1 cellular context compared by ENCODE assay signal in genomic region chr11:68025047-68025446, GRCh38.
TF ChIP-seq lines count a peak whose summit lies in the region.

No MANE protein-coding gene starts in this region.

TF ChIP-seq in H1, 55 proteins besides CTCF, POLR2A, EP300 and RAD21:
- no peak for TF ChIP-seq CBX5 (IDR thresholded peaks at IDR 0.05; ENCODE audit: low read depth, low read length)
- TF ChIP-seq SRF (IDR thresholded peaks at IDR 0.05; ENCODE audit: low read depth, low read length) = no peak
- TF ChIP-seq KDM5A (IDR thresholded peaks at IDR 0.05; ENCODE audit: low read length) = no peak
- TF ChIP-seq SIRT6 (IDR thresholded peaks at IDR 0.05; ENCODE audit: low read length) = no peak
- no peak for TF ChIP-seq HDAC6 (IDR thresholded peaks at IDR 0.05; ENCODE audit: low read depth, low read length)
- TF ChIP-seq TEAD4 (IDR thresholded peaks at IDR 0.05; ENCODE audit: low read depth, low read length) = no peak
- no peak for TF ChIP-seq FOSL1 (IDR thresholded peaks at IDR 0.05; ENCODE audit: insufficient read depth, low read depth, low read length)
- TF ChIP-seq POU5F1 (IDR thresholded peaks at IDR 0.05; ENCODE audit: low read depth, low read length) = no peak
- no peak for TF ChIP-seq SIX5 (IDR thresholded peaks at IDR 0.05; ENCODE audit: low read depth, low read length)
- no peak for TF ChIP-seq KDM4A (IDR thresholded peaks at IDR 0.05; ENCODE audit: low read depth, low read length, severe bottlenecking)
- TF ChIP-seq PHF8 (conservative IDR thresholded peaks at IDR 0.05; ENCODE audit: low read depth, low read length) = no peak
- no peak for TF ChIP-seq SP2 (IDR thresholded peaks at IDR 0.05; ENCODE audit: low read length)
- no peak for TF ChIP-seq EGR1 (IDR thresholded peaks at IDR 0.05; ENCODE audit: borderline replicate concordance, low read depth, low read length)
- no peak for TF ChIP-seq ASH2L (IDR thresholded peaks at IDR 0.05; ENCODE audit: low read length)
- no peak for TF ChIP-seq TBP (IDR thresholded peaks at IDR 0.05; ENCODE audit: low read depth, low read length)
- no peak for TF ChIP-seq MAX (IDR thresholded peaks at IDR 0.05)
- TF ChIP-seq CHD1 (IDR thresholded peaks at IDR 0.05; ENCODE audit: low read depth, low read length) = no peak
TF ChIP-seq in H1: peak in this region for 0.
